ENCODE assay signal across 8 cellular contexts in the genomic region with DNA sequence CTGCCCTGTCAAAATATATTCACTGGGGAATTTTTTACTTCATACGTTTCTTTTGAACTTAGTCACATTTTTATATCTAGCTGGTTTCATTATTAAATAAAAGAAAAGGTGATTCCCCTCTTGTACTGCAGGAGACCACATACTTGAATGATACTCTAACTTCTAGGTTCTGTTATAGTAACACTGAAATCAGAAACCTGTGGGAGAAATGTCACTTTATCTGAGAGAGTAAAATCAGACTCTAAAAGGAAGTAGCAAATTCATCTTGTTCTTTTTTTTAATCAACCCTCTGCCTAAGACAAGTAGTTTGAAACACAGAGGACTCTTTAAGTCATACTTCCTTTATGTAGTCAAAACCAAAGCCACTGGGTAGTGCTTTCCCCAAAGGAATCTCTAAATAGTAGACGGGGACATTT. TPM values are rescaled to one million over a fixed set of nuclear protein-coding genes. Genes with fewer than 3 reads are reported as not detected.
A peak's percentile ranks its signal among the peaks of the same experiment; 100 is the strongest.
DNase-seq lines count a peak whose midpoint lies in the region; ATAC-seq and TF ChIP-seq lines count a peak whose summit lies in the region.

No MANE protein-coding gene starts in this region.

- intact Hi-C loops in esophagus squamous epithelium (cut with DNase I) = no loop called here

- H3K4me2 ChIP-seq in SK-N-SH = peak overlapping the region; percentile 49; the same call in 1 of the 2 replicates

- no peaks in the 10 kb centered on the region for H3K27me3 Mint-ChIP-seq in naive thymus-derived CD8-positive, alpha-beta T cell

- H3K9me3 ChIP-seq in SK-N-SH (no peaks in the 10 kb centered on the region), esophagus squamous epithelium (no peaks in the 10 kb centered on the region)

- H3K9me2 ChIP-seq in SK-N-SH = no peaks in the 10 kb centered on the region

- no peaks in the 10 kb centered on the region for H4K20me1 ChIP-seq in SK-N-SH (ENCODE audit: insufficient read depth)

- H3K79me2 ChIP-seq in SK-N-SH (ENCODE audit: insufficient read depth) = no peaks in the 10 kb centered on the region

- DNase-seq in SK-N-SH = no peak
- DNase-seq in naive thymus-derived CD8-positive, alpha-beta T cell = peak in 3 of 10 donors; percentile 36 to 48 (median 45)
- no peak for DNase-seq in inferior parietal cortex (ENCODE audit: extremely low spot score)
- no peak for DNase-seq in esophagus squamous epithelium (lab: John Stamatoyannopoulos, UW)
- no peak for DNase-seq in T1000 (lab: John Stamatoyannopoulos, UW)
- DNase-seq in cerebellar cortex (ENCODE audit: low spot score) = no peak

- H3K27me3 ChIP-seq in SK-N-SH (ENCODE audit: insufficient read depth) (no peaks in the 10 kb centered on the region), esophagus squamous epithelium (no peaks in the 10 kb centered on the region)

- H3K4me1 Mint-ChIP-seq in naive thymus-derived CD8-positive, alpha-beta T cell = peaks cover 8 to 56% (median 22%) of the 10 kb centered on the region in 4 donors

- peaks cover 0 to 10% (median 7%) of the 10 kb centered on the region in 3 donors for H3K36me3 Mint-ChIP-seq in naive thymus-derived CD8-positive, alpha-beta T cell

- POLR2A ChIA-PET in SK-N-SH (lab: Yijun Ruan, JAX) = no interaction called here
- POLR2A ChIA-PET in naive thymus-derived CD8-positive, alpha-beta T cell (lab: Charles Lee) = interaction anchor here (0.8 kb wide), 1 partner anchor 11 kb away, joined by 4 read pairs; no protein-coding TSS in a partner anchor

- CTCF ChIA-PET in SK-N-SH (lab: Yijun Ruan, JAX) = no interaction called here

- H2AFZ ChIP-seq in SK-N-SH (ENCODE audit: low read depth) = no peak overlapping the region

- H3K27ac ChIP-seq in SK-N-SH (ENCODE audit: low read depth in 2 of 2, low read length in 1 of 2) (peak overlapping the region in 1 of 2 experiments; percentile 91; a peak in 3 of 4 replicates), esophagus squamous epithelium (no peak overlapping the region)

- H3K4me3 Mint-ChIP-seq in naive thymus-derived CD8-positive, alpha-beta T cell = peak overlapping the region; percentile 57 to 89 (median 82)

- H3K4me3 ChIP-seq in SK-N-SH (ENCODE audit: low read depth in 2 of 2, low read length in 1 of 2) = no peak overlapping the region
- no peak overlapping the region for H3K4me3 ChIP-seq in esophagus squamous epithelium

- ATAC-seq in GM19035 (IDR thresholded peaks at IDR 0.05; ENCODE audit: unreplicated experiment) (peak; percentile 52), HG02938 (IDR thresholded peaks at IDR 0.05; ENCODE audit: unreplicated experiment) (peak; percentile 43)
- ATAC-seq in naive thymus-derived CD8-positive, alpha-beta T cell = peak; percentile 82 to 87

- no peak for TF ChIP-seq EP300 in SK-N-SH (IDR thresholded peaks at IDR 0.05; ENCODE audit: borderline replicate concordance in 1 of 2, low read depth in 1 of 2, low read length in 1 of 2)

- peak overlapping the region; percentile 76 to 93 (median 84) for H3K27ac Mint-ChIP-seq in naive thymus-derived CD8-positive, alpha-beta T cell

- H3F3A ChIP-seq in SK-N-SH (replicated peaks; ENCODE audit: insufficient read depth) = peaks cover 26% of the 10 kb centered on the region

- H3K36me3 ChIP-seq in SK-N-SH (replicated peaks in 1 of 2; ENCODE audit: control insufficient read depth in 1 of 2, insufficient read depth in 2 of 2, low read length in 1 of 2) (peaks cover 0 to 5% of the 10 kb centered on the region in 2 experiments), esophagus squamous epithelium (peaks cover 0 to 22% (median 0%) of the 10 kb centered on the region in 3 donors)

- H3K9ac ChIP-seq in SK-N-SH = peak overlapping the region; percentile 28; the same call in 1 of the 2 replicates

- no peaks in the 10 kb centered on the region for H3K9me3 Mint-ChIP-seq in naive thymus-derived CD8-positive, alpha-beta T cell

- H3K4me1 ChIP-seq in SK-N-SH (ENCODE audit: control insufficient read depth in 1 of 2, insufficient read depth in 2 of 2, low read depth in 1 of 2, low read length in 1 of 2) (peaks cover 0 to 29% of the 10 kb centered on the region in 2 experiments; a peak in 3 of 4 replicates), esophagus squamous epithelium (peaks cover 0 to 11% (median 0%) of the 10 kb centered on the region in 3 donors)

- TF ChIP-seq CTCF in SK-N-SH (IDR thresholded peaks at IDR 0.05) = no peak
- TF ChIP-seq CTCF in esophagus squamous epithelium (IDR thresholded peaks at IDR 0.05) = no peak

- no peak for TF ChIP-seq POLR2A in esophagus squamous epithelium (IDR thresholded peaks at IDR 0.05)

- 44% methylated on average over 2 of the region's 2 CpGs for WGBS in SK-N-SH (ENCODE audit: low lambda C conversion rate)
- 47 to 54% methylated on average over 2 of the region's 2 CpGs for WGBS in esophagus squamous epithelium, 2 donors

- no peak for TF ChIP-seq RAD21 in SK-N-SH (IDR thresholded peaks at IDR 0.05; ENCODE audit: low read length)

TF ChIP-seq in SK-N-SH, 30 proteins besides CTCF, POLR2A, EP300 and RAD21:
- TF ChIP-seq TCF12 (IDR thresholded peaks at IDR 0.05) (no peak), TAF1 (IDR thresholded peaks at IDR 0.05; ENCODE audit: borderline replicate concordance, low read depth, low read length) (no peak), SMC3 (IDR thresholded peaks at IDR 0.05; ENCODE audit: low read depth, low read length) (no peak), RCOR1 (IDR thresholded peaks at IDR 0.05; ENCODE audit: low read length) (no peak)

RNA-seq across cellular contexts. Expression of gene MRPL39, which starts 34.4 kb away (rescaled TPM):
- 21.1 and 26.9 TPM in 2 replicates for polyA plus RNA-seq in SK-N-SH (2012; rRNA removed)
- 30.2 and 43.6 TPM in 2 replicates for polyA plus RNA-seq in SK-N-SH (2012; cell fraction: cytosol; rRNA removed)
- 7.3 and 13.5 TPM in 2 replicates for polyA plus RNA-seq in SK-N-SH (2012; cell fraction: nucleus; rRNA removed)
- 10 to 100 TPM; 21.7 to 21.8 TPM for total RNA-seq in naive thymus-derived CD8-positive, alpha-beta T cell
- polyA plus RNA-seq in naive thymus-derived CD8-positive, alpha-beta T cell = 10 to 100 TPM; 29.6 to 41.1 (median 37.3) TPM
- 10 to 100 TPM; 12.5 to 30.5 (median 28.1) TPM for total RNA-seq in esophagus squamous epithelium
